31 cellular contexts compared by ENCODE assay signal in genomic region chr12:86018361-86018760, GRCh38.
"Had no signal": no experiment of that assay in that cellular context is flagged by ENCODE, and none has a peak within 500 bp of the region (broad histone marks: within the 10 kb centered on the region; RNA-seq: fewer than 3 reads in every experiment).

No MANE protein-coding gene starts in this region.

- H3K4me3 ChIP-seq: body of pancreas, gastrocnemius medialis, heart left ventricle had no signal

- H3K9me3 ChIP-seq: body of pancreas, gastrocnemius medialis, heart left ventricle had no signal

- H3K27me3 ChIP-seq: body of pancreas, gastrocnemius medialis, heart left ventricle had no signal

- ATAC-seq: activated CD4-positive, CD25-positive, alpha-beta regulatory T cell treated with anti-CD3 and anti-CD28 coated beads, Interleukin-2, amount 50 U/mL, for 24 hours; activated CD8-positive, alpha-beta T cell treated with anti-CD3 and anti-CD28 coated beads for 36 hours; activated T-cell treated with anti-CD3 and anti-CD28 coated beads, Interleukin-2, amount 50 U/mL, for 4 hours; activated T-helper 17 cell treated with anti-CD3 and anti-CD28 coated beads, Interleukin-2, amount 50 U/mL, for 72 hours; body of pancreas; gastrocnemius medialis; heart left ventricle; T-helper 17 cell had no signal

- FAIRE-seq: colon, endometrium, endothelial cell of umbilical vein had no signal

- H3K36me3 ChIP-seq: gastrocnemius medialis, heart left ventricle, WERI-Rb-1 had no signal

- DNase-seq: activated B cell treated with CpG ODN at 0.5 μM for 24 hours; activated CD4-positive, alpha-beta T cell treated with anti-CD3 and anti-CD28 coated beads for 48 hours; activated CD4-positive, alpha-beta T cell treated with anti-CD3 and anti-CD28 coated beads, Interleukin-2, amount 50 U/mL, for 1 hour; activated CD4-positive, alpha-beta T cell treated with anti-CD3 and anti-CD28 coated beads, Interleukin-2, amount 50 U/mL, for 48 hours; activated CD8-positive, alpha-beta memory T cell treated with anti-CD3 and anti-CD28 coated beads for 24 hours; activated CD8-positive, alpha-beta T cell treated with anti-CD3 and anti-CD28 coated beads for 36 hours; activated effector memory CD4-positive, alpha-beta T cell treated with Interleukin-2 at 50 U/mL for 16 hours; activated gamma-delta T cell treated with Interleukin-2 at 50 U/mL for 16 hours; activated naive CD4-positive, alpha-beta T cell treated with anti-CD3 and anti-CD28 coated beads, Interleukin-2, amount 50 U/mL, for 16 hours; activated naive CD4-positive, alpha-beta T cell treated with Interleukin-2 at 50 U/mL for 16 hours; activated T-cell treated with anti-CD3 and anti-CD28 coated beads, Interleukin-2, amount 50 U/mL, for 4 hours; amygdala; aorta; body of pancreas; caudate nucleus; cortex of kidney; dermis blood vessel endothelial cell; effector CD4-positive, alpha-beta T cell; foreskin fibroblast; gastrocnemius medialis; glutamatergic neuron; heart left ventricle; T-helper 17 cell; T1000; WERI-Rb-1 had no signal

- H3K27ac ChIP-seq: body of pancreas, epithelial cell of prostate, gastrocnemius medialis, heart left ventricle, WERI-Rb-1 had no signal

- H3K4me1 ChIP-seq: body of pancreas, gastrocnemius medialis, heart left ventricle had no signal
